10 cellular contexts compared by ENCODE assay signal in genomic region chr2:176174850-176175728, GRCh38. TPM values are rescaled to one million over a fixed set of nuclear protein-coding genes. Genes with fewer than 3 reads are reported as not detected.
DNase-seq lines count a peak whose midpoint lies in the region; ATAC-seq and TF ChIP-seq lines count a peak whose summit lies in the region.
"Had no signal": no experiment of that assay in that cellular context is flagged by ENCODE, and none has a peak within 500 bp of the region (broad histone marks: within the 10 kb centered on the region; RNA-seq: fewer than 3 reads in every experiment).

No MANE protein-coding gene starts in this region.

- peak overlapping the region; percentile 37 for H3K9ac ChIP-seq in NT2/D1 (ENCODE audit: insufficient read length, low read depth)
- H3K9ac ChIP-seq in SK-N-SH, result no peak overlapping the region

- H3K36me3 ChIP-seq in NT2/D1 (ENCODE audit: insufficient read depth, insufficient read length, low read length) (no peaks in the 10 kb centered on the region), SK-N-SH (replicated peaks in 1 of 2; ENCODE audit: control insufficient read depth in 1 of 2, insufficient read depth in 2 of 2, low read length in 1 of 2) (peaks cover 0 to 4% of the 10 kb centered on the region in 2 experiments)

- no peaks in the 10 kb centered on the region for H4K20me1 ChIP-seq in SK-N-SH (ENCODE audit: insufficient read depth)

- TF ChIP-seq EP300 in SK-N-SH (IDR thresholded peaks at IDR 0.05; ENCODE audit: borderline replicate concordance in 1 of 2, low read depth in 1 of 2, low read length in 1 of 2), result no peak

- ATAC-seq in HG03045 (IDR thresholded peaks at IDR 0.05; ENCODE audit: unreplicated experiment), result no peak
- ATAC-seq in GM18907 (IDR thresholded peaks at IDR 0.05; ENCODE audit: unreplicated experiment), result no peak
- ATAC-seq: left ventricle myocardium superior, PC-3 had no signal

- peak; percentile 71 for DNase-seq in HEK293T (ENCODE audit: extremely low spot score)
- DNase-seq in NT2/D1 (ENCODE audit: low read depth, low spot score), result peak; percentile 70
- DNase-seq in head of caudate nucleus, result peak; percentile 46 to 91 (median 78)
- peak; percentile 92 for DNase-seq in pons (ENCODE audit: low spot score)
- no peak for DNase-seq in SK-N-SH
- DNase-seq: activated CD4-positive, alpha-beta T cell treated with anti-CD3 and anti-CD28 coated beads, Interleukin-2, amount 50 U/mL, for 48 hours; left ventricle myocardium superior; PC-3 had no signal

- H3K79me2 ChIP-seq in SK-N-SH (ENCODE audit: insufficient read depth), result no peaks in the 10 kb centered on the region

- H3K4me2 ChIP-seq in SK-N-SH, result no peak overlapping the region

- 76% methylated on average over 43 of the region's 44 CpGs for WGBS in SK-N-SH (ENCODE audit: low lambda C conversion rate)

- peaks cover 100% of the 10 kb centered on the region for H3K27me3 ChIP-seq in NT2/D1 (ENCODE audit: insufficient read depth, insufficient read length)
- H3K27me3 ChIP-seq in SK-N-SH (ENCODE audit: insufficient read depth), result no peaks in the 10 kb centered on the region

- POLR2A ChIA-PET in HEK293T (lab: Yijun Ruan, JAX) (interaction anchor here (0.8 to 1.9 kb wide), 7 partner anchors 10 to 277 kb away, joined by 3 to 11 read pairs (median 4); no protein-coding TSS in a partner anchor), SK-N-SH (lab: Yijun Ruan, JAX) (no interaction called here)

- no peaks in the 10 kb centered on the region for H3F3A ChIP-seq in SK-N-SH (replicated peaks; ENCODE audit: insufficient read depth)

- H3K4me3 ChIP-seq in NT2/D1 (ENCODE audit: insufficient read length, low read depth), result peak overlapping the region; percentile 24
- H3K4me3 ChIP-seq in SK-N-SH (ENCODE audit: low read depth in 2 of 2, low read length in 1 of 2), result no peak overlapping the region

- intact Hi-C loops in head of caudate nucleus (cut with DNase I), result no loop called here

- no peak overlapping the region for H2AFZ ChIP-seq in SK-N-SH (ENCODE audit: low read depth)

- H3K27ac ChIP-seq in SK-N-SH (ENCODE audit: low read depth in 2 of 2, low read length in 1 of 2), result no peak overlapping the region

- CTCF ChIA-PET in HEK293T (lab: Yijun Ruan, JAX) (interaction anchor here (1.6 to 2.3 kb wide), 2 partner anchors 12 to 35 kb away, joined by 3 to 9 read pairs; no protein-coding TSS in a partner anchor), SK-N-SH (lab: Yijun Ruan, JAX) (interaction anchor here (0.7 to 2.5 kb wide), 6 partner anchors 12 to 379 kb away, joined by 3 to 11 read pairs (median 4); partner anchors contain the start of gene HOXD1)

- TF ChIP-seq CTCF in SK-N-SH (IDR thresholded peaks at IDR 0.05), result no peak

- no peaks in the 10 kb centered on the region for H3K9me2 ChIP-seq in SK-N-SH

- TF ChIP-seq RAD21 in SK-N-SH (IDR thresholded peaks at IDR 0.05; ENCODE audit: low read length), result no peak

- H3K9me3 ChIP-seq in NT2/D1 (ENCODE audit: insufficient read depth, low read length) (no peaks in the 10 kb centered on the region), SK-N-SH (no peaks in the 10 kb centered on the region)

- H3K4me1 ChIP-seq in NT2/D1 (ENCODE audit: insufficient read depth, insufficient read length), result peaks cover 8% of the 10 kb centered on the region
- peaks cover 0 to 8% of the 10 kb centered on the region in 2 experiments; a peak in 2 of 4 replicates for H3K4me1 ChIP-seq in SK-N-SH (ENCODE audit: control insufficient read depth in 1 of 2, insufficient read depth in 2 of 2, low read depth in 1 of 2, low read length in 1 of 2)

TF ChIP-seq in HEK293T, 16 proteins besides CTCF, POLR2A, EP300 and RAD21:
- TF ChIP-seq ZNF384 (IDR thresholded peaks at IDR 0.05) (no peak), SUZ12 (IDR thresholded peaks at IDR 0.05) (no peak), FOXK2 (IDR thresholded peaks at IDR 0.05) (no peak), PKNOX1 (IDR thresholded peaks at IDR 0.05) (no peak), TARDBP (IDR thresholded peaks at IDR 0.05) (no peak), SP1 (IDR thresholded peaks at IDR 0.05) (no peak), NFRKB (IDR thresholded peaks at IDR 0.05) (no peak)

TF ChIP-seq in SK-N-SH, 30 proteins besides CTCF, POLR2A, EP300 and RAD21:
- TF ChIP-seq NFIC (IDR thresholded peaks at IDR 0.05; ENCODE audit: borderline replicate concordance) (no peak), TEAD4 (IDR thresholded peaks at IDR 0.05; ENCODE audit: borderline replicate concordance, insufficient read depth) (no peak), SMC3 (IDR thresholded peaks at IDR 0.05; ENCODE audit: low read depth, low read length) (no peak), NRF1 (IDR thresholded peaks at IDR 0.05; ENCODE audit: low read depth, low read length) (no peak), SIN3A (IDR thresholded peaks at IDR 0.05; ENCODE audit: borderline replicate concordance, low read depth, low read length) (no peak), RXRA (IDR thresholded peaks at IDR 0.05; ENCODE audit: borderline replicate concordance, low read depth) (no peak), FOSL2 (IDR thresholded peaks at IDR 0.05; ENCODE audit: borderline replicate concordance, low read depth) (no peak), YY1 (IDR thresholded peaks at IDR 0.05; ENCODE audit: low read depth) (no peak), MEF2A (IDR thresholded peaks at IDR 0.05; ENCODE audit: borderline replicate concordance, low read depth) (no peak), USF2 (IDR thresholded peaks at IDR 0.05; ENCODE audit: borderline replicate concordance, low read depth, low read length) (no peak)

RNA-seq across cellular contexts. Expression of gene HOXD1, which starts 13.4 kb away (rescaled TPM):
- polyA plus RNA-seq in SK-N-SH (2012; rRNA removed), result not detected in 2 replicates
- polyA plus RNA-seq in SK-N-SH (2012; cell fraction: cytosol; rRNA removed), result 0.03 TPM in 1 of 2 replicates, not detected in the other
- 0.02 and 0.12 TPM in 2 replicates for polyA plus RNA-seq in SK-N-SH (2012; cell fraction: nucleus; rRNA removed)

RNA-seq across cellular contexts. Expression of gene HOXD3, which starts 18.0 kb away (rescaled TPM):
- 0.80 and 0.81 TPM in 2 replicates for polyA plus RNA-seq in SK-N-SH (2012; rRNA removed)
- polyA plus RNA-seq in SK-N-SH (2012; cell fraction: cytosol; rRNA removed), result 0.62 and 0.88 TPM in 2 replicates
- 1.4 and 3.9 TPM in 2 replicates for polyA plus RNA-seq in SK-N-SH (2012; cell fraction: nucleus; rRNA removed)

RNA-seq across cellular contexts. Expression of gene HOXD4, which starts 23.7 kb away (rescaled TPM):
- polyA plus RNA-seq in SK-N-SH (2012; rRNA removed), result 1.0 and 1.6 TPM in 2 replicates
- polyA plus RNA-seq in SK-N-SH (2012; cell fraction: cytosol; rRNA removed), result 0.24 and 0.43 TPM in 2 replicates
- polyA plus RNA-seq in SK-N-SH (2012; cell fraction: nucleus; rRNA removed), result 11.1 and 13.3 TPM in 2 replicates

RNA-seq across cellular contexts. Expression of gene HOXD8, which starts 45.6 kb away (rescaled TPM):
- polyA plus RNA-seq in SK-N-SH (2012; rRNA removed), result 6.4 and 8.2 TPM in 2 replicates
- 9.8 and 10.2 TPM in 2 replicates for polyA plus RNA-seq in SK-N-SH (2012; cell fraction: cytosol; rRNA removed)
- 3.2 and 5.0 TPM in 2 replicates for polyA plus RNA-seq in SK-N-SH (2012; cell fraction: nucleus; rRNA removed)

RNA-seq across cellular contexts. Expression of gene HOXD9, which starts 52.6 kb away (rescaled TPM):
- 3.6 and 4.8 TPM in 2 replicates for polyA plus RNA-seq in SK-N-SH (2012; rRNA removed)
- 4.2 and 5.0 TPM in 2 replicates for polyA plus RNA-seq in SK-N-SH (2012; cell fraction: cytosol; rRNA removed)
- polyA plus RNA-seq in SK-N-SH (2012; cell fraction: nucleus; rRNA removed), result 4.3 and 6.4 TPM in 2 replicates
